In genomic region chr13:44191103-44191502, GRCh38 we compare ENCODE assay signal across 16 cellular contexts.
DNase-seq lines count a peak whose midpoint lies in the region; ATAC-seq, FAIRE-seq and TF ChIP-seq lines count a peak whose summit lies in the region.
"Had no signal": no experiment of that assay in that cellular context is flagged by ENCODE, and none has a peak within 500 bp of the region (broad histone marks: within the 10 kb centered on the region; RNA-seq: fewer than 3 reads in every experiment).

No MANE protein-coding gene starts in this region.

- no peak overlapping the region for H3K4me3 Mint-ChIP-seq in CD4-positive, alpha-beta T cell
- no peak overlapping the region for H3K4me3 Mint-ChIP-seq in osteocyte (ENCODE audit: unreplicated experiment)
- H3K4me3 Mint-ChIP-seq: natural killer cell treated with Interleukin-12 subunit alpha and Interleukin-12 subunit beta and Interleukin-15 and Interleukin-18, amount 100 ng/mL, for 72 hours had no signal

- DNase-seq in CD4-positive, alpha-beta T cell, result no peak
- DNase-seq in bronchial epithelial cell (ENCODE audit: low read depth) (no peak), lower lobe of right lung (no peak), osteocyte (ENCODE audit: extremely low spot score, unreplicated experiment) (no peak), D721Med (ENCODE audit: insufficient read length, low spot score) (no peak), retina (no peak)
- no peak for DNase-seq in NK-92 treated with Interleukin-12 subunit alpha and Interleukin-12 subunit beta, amount 100 ng/mL, for 24 hours (lab: John Stamatoyannopoulos, UW)
- DNase-seq: MM.1S had no signal

- peak overlapping the region in 2 of 3 donors; percentile 18 to 45 for H3K9ac ChIP-seq in skeletal muscle tissue (ENCODE audit: low read depth in 1 of 3, low read length in 3 of 3)

- CTCF ChIA-PET in CD4-positive, alpha-beta T cell (lab: Charles Lee), result interaction anchor here (1.0 to 1.4 kb wide), 3 partner anchors 33 to 243 kb away, joined by 3 to 5 read pairs (median 3); no protein-coding TSS in a partner anchor

- no peak for TF ChIP-seq CTCF in CD4-positive, alpha-beta T cell (IDR thresholded peaks at IDR 0.05)
- no peak for TF ChIP-seq CTCF in bronchial epithelial cell (IDR thresholded peaks at IDR 0.05; ENCODE audit: insufficient read depth, low read length, severe bottlenecking)
- no peak for TF ChIP-seq CTCF in lower lobe of right lung (IDR thresholded peaks at IDR 0.05)
- no peak for TF ChIP-seq CTCF in osteocyte (IDR thresholded peaks at IDR 0.05)
- TF ChIP-seq CTCF in D721Med (IDR thresholded peaks at IDR 0.05; ENCODE audit: insufficient read depth, missing control alignments), result no peak

- no peaks in the 10 kb centered on the region for H3K27me3 ChIP-seq in CD4-positive, alpha-beta T cell (ENCODE audit: control insufficient read depth, insufficient read depth, low read length)
- H3K27me3 ChIP-seq in bronchial epithelial cell (ENCODE audit: control insufficient read depth, insufficient read depth, low read length) (no peaks in the 10 kb centered on the region), lower lobe of right lung (ENCODE audit: low read depth) (no peaks in the 10 kb centered on the region), skeletal muscle tissue (ENCODE audit: control insufficient read depth in 3 of 3, insufficient read depth in 3 of 3, low read length in 3 of 3) (no peaks in the 10 kb centered on the region)

- POLR2A ChIA-PET in CD4-positive, alpha-beta T cell (lab: Charles Lee), result interaction anchor here (1.6 to 1.7 kb wide), 2 partner anchors 244 to 247 kb away, joined by 5 to 6 read pairs; no protein-coding TSS in a partner anchor

- intact Hi-C loops in CD4-positive, alpha-beta T cell (cut with DNase I, micrococcal nuclease), result loop anchor here (1.0 to 5.0 kb wide), 6 partner anchors 46 to 284 kb away; no protein-coding TSS in a partner anchor
- intact Hi-C loops in lower lobe of right lung (cut with DNase I), result no loop called here

- H3K36me3 Mint-ChIP-seq in CD4-positive, alpha-beta T cell (ENCODE audit: low read depth), result no peaks in the 10 kb centered on the region
- no peaks in the 10 kb centered on the region for H3K36me3 Mint-ChIP-seq in osteocyte (ENCODE audit: unreplicated experiment)
- H3K36me3 Mint-ChIP-seq: natural killer cell treated with Interleukin-12 subunit alpha and Interleukin-12 subunit beta and Interleukin-15 and Interleukin-18, amount 100 ng/mL, for 72 hours had no signal

- no peak for ATAC-seq in CD4-positive, alpha-beta T cell (ENCODE audit: poor library complexity)
- ATAC-seq in lower lobe of right lung, result peak in 1 of 2 donors; percentile 18
- ATAC-seq: Panc1 had no signal

- no peaks in the 10 kb centered on the region for H3K36me3 ChIP-seq in bronchial epithelial cell (ENCODE audit: control insufficient read depth, insufficient read depth, low read length)
- no peaks in the 10 kb centered on the region for H3K36me3 ChIP-seq in lower lobe of right lung
- H3K36me3 ChIP-seq in skeletal muscle tissue (ENCODE audit: control insufficient read depth in 3 of 3, insufficient read depth in 3 of 3, low read length in 3 of 3), result no peaks in the 10 kb centered on the region
- H3K36me3 ChIP-seq: HAP-1 had no signal

- H3K27ac ChIP-seq in CD4-positive, alpha-beta T cell (ENCODE audit: low read depth, low read length), result no peak overlapping the region
- H3K27ac ChIP-seq in lower lobe of right lung (peak overlapping the region; percentile 46), skeletal muscle tissue (ENCODE audit: low read depth, low read length) (no peak overlapping the region)
- H3K27ac ChIP-seq: VCaP had no signal

- H3K27ac Mint-ChIP-seq in CD4-positive, alpha-beta T cell, result peak overlapping the region; percentile 79
- H3K27ac Mint-ChIP-seq in osteocyte (ENCODE audit: unreplicated experiment), result no peak overlapping the region
- H3K27ac Mint-ChIP-seq: natural killer cell treated with Interleukin-12 subunit alpha and Interleukin-12 subunit beta and Interleukin-15 and Interleukin-18, amount 100 ng/mL, for 72 hours had no signal

- no peak overlapping the region for H3K4me3 ChIP-seq in bronchial epithelial cell (ENCODE audit: low read depth, low read length)
- H3K4me3 ChIP-seq in lower lobe of right lung, result no peak overlapping the region
- H3K4me3 ChIP-seq in skeletal muscle tissue (ENCODE audit: low read length in 3 of 3), result peak overlapping the region in 2 of 3 donors; percentile 29 to 64
- H3K4me3 ChIP-seq: HAP-1 had no signal

- H3K4me1 ChIP-seq in lower lobe of right lung (peaks cover 6% of the 10 kb centered on the region), skeletal muscle tissue (ENCODE audit: control insufficient read depth in 3 of 3, insufficient read depth in 3 of 3, low read length in 3 of 3) (peaks cover 0 to 8% (median 4%) of the 10 kb centered on the region in 3 donors)

- H3K9me3 Mint-ChIP-seq in CD4-positive, alpha-beta T cell, result peaks cover 2% of the 10 kb centered on the region
- H3K9me3 Mint-ChIP-seq in osteocyte (ENCODE audit: unreplicated experiment), result no peaks in the 10 kb centered on the region
- H3K9me3 Mint-ChIP-seq: activated CD8-positive, alpha-beta T cell treated with anti-CD3 and anti-CD28 coated beads for 36 hours; natural killer cell treated with Interleukin-12 subunit alpha and Interleukin-12 subunit beta and Interleukin-15 and Interleukin-18, amount 100 ng/mL, for 72 hours had no signal

- H3K4me1 Mint-ChIP-seq in CD4-positive, alpha-beta T cell (ENCODE audit: low read depth), result peaks cover 27% of the 10 kb centered on the region
- H3K4me1 Mint-ChIP-seq in osteocyte (ENCODE audit: unreplicated experiment), result peaks cover 2% of the 10 kb centered on the region

- H3K9me3 ChIP-seq in CD4-positive, alpha-beta T cell (ENCODE audit: control insufficient read depth, low read length), result no peaks in the 10 kb centered on the region
- no peaks in the 10 kb centered on the region for H3K9me3 ChIP-seq in lower lobe of right lung
- no peaks in the 10 kb centered on the region for H3K9me3 ChIP-seq in skeletal muscle tissue (ENCODE audit: control insufficient read depth in 3 of 3, low read length in 3 of 3)
- H3K9me3 ChIP-seq: HAP-1 had no signal

- H3K27me3 Mint-ChIP-seq in CD4-positive, alpha-beta T cell, result no peaks in the 10 kb centered on the region
- no peaks in the 10 kb centered on the region for H3K27me3 Mint-ChIP-seq in osteocyte (ENCODE audit: unreplicated experiment)

- peak; percentile 43 for FAIRE-seq in bronchial epithelial cell (lab: Jason Lieb, UNC)
- FAIRE-seq in D721Med (lab: Jason Lieb, UNC), result no peak
- FAIRE-seq: GM12892, urothelium cell line had no signal

Comparison
In these comparisons a context has a peak if more than half of its experiments do, and no peak if none do; other contexts are left out.
1. H3K4me3 ChIP-seq: peak in skeletal muscle tissue (2 of 3); none in bronchial epithelial cell (single experiment) and lower lobe of right lung (single experiment).